1 cellular context compared by ENCODE assay signal in the genomic region with DNA sequence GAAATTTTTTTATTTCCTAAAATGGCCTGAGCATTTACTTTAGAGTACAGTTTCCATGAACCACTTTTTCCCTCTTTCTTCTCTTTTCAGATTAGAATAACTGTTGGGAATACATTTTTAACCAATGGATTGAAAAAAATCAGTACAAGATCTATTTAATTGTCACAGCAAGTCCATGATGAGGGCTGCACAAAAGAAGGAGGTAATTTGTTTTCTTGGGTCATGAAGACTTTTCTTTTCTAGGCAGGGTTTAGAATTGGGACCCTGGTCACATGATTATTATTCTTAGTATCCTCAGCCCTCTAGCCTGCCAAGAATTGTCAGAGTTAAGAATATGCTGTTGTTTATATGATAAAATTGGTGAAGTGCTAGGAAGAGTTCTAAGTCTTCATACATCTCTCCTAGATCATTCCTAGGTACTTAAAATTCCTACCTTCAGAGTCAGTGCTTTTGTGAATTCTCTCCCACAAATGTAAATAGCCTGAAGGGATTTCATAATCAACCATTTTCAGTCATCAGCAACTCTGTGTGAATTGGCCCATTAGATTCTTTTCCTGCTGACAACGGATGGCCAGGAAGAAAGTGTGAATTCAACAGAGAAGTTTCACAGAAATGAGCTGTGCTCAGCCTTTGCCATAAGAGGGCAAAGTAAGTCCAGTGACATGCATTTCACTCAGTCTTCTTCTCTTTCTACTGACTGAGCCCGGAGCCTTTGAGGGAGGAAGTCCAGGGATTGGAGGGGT.
TF ChIP-seq lines count a peak whose summit lies in the region.

No MANE protein-coding gene starts in this region.

TF ChIP-seq in K562, 482 proteins besides CTCF, POLR2A, EP300 and RAD21:
- no peak for TF ChIP-seq SOX6 (IDR thresholded peaks at IDR 0.05)
- no peak for TF ChIP-seq CCAR2 (IDR thresholded peaks at IDR 0.05; ENCODE audit: low read depth, low read length)
TF ChIP-seq in K562: peak in this region for 0.
